ENCODE assay signal across 1 cellular context in genomic region chr9:136791466-136792276, GRCh38.
TF ChIP-seq lines count a peak whose summit lies in the region.

No MANE protein-coding gene starts in this region.

TF ChIP-seq in K562, 482 proteins besides CTCF, POLR2A, EP300 and RAD21 (continued from another document and continues in another):
- TF ChIP-seq MLLT1 (IDR thresholded peaks at IDR 0.05) = peak; percentile 51 to 65; a peak in 2 of 4 replicates
- TF ChIP-seq TBP (optimal IDR thresholded peaks at IDR 0.05; ENCODE audit: low read depth, low read length) = no peak
- no peak for TF ChIP-seq HMGN3 (IDR thresholded peaks at IDR 0.05; ENCODE audit: borderline replicate concordance, extremely low read depth, insufficient read length, low read depth, low read length)
- 0 out of 2 replicates have a peak, but pooled peaks have one; percentile 68 for TF ChIP-seq PHB (CRISPR knock-in tag; IDR thresholded peaks at IDR 0.05)
- TF ChIP-seq TAF9B (IDR thresholded peaks at IDR 0.05; ENCODE audit: partially characterized antibody) = no peak
- TF ChIP-seq NR2C2 (CRISPR knock-in tag; IDR thresholded peaks at IDR 0.05) = peak; percentile 45; the same call in 1 of the 2 replicates
- TF ChIP-seq NR2C2 (tag; IDR thresholded peaks at IDR 0.05) = no peak
- TF ChIP-seq NEUROD1 (IDR thresholded peaks at IDR 0.05; ENCODE audit: borderline replicate concordance, low read depth, low read length, partially characterized antibody) = no peak
- TF ChIP-seq ZNF444 (CRISPR knock-in tag; IDR thresholded peaks at IDR 0.05) = no peak
- no peak for TF ChIP-seq CBFB (CRISPR knock-in tag; IDR thresholded peaks at IDR 0.05)
- no peak for TF ChIP-seq ZNF644 (tag; IDR thresholded peaks at IDR 0.05; ENCODE audit: low read depth)
- TF ChIP-seq, protein P1, sequence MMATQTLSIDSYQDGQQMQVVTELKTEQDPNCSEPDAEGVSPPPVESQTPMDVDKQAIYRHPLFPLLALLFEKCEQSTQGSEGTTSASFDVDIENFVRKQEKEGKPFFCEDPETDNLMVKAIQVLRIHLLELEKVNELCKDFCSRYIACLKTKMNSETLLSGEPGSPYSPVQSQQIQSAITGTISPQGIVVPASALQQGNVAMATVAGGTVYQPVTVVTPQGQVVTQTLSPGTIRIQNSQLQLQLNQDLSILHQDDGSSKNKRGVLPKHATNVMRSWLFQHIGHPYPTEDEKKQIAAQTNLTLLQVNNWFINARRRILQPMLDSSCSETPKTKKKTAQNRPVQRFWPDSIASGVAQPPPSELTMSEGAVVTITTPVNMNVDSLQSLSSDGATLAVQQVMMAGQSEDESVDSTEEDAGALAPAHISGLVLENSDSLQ (IDR thresholded peaks at IDR 0.05) = no peak; the same call in 1 of the 2 replicates
- TF ChIP-seq OTX1 (CRISPR knock-in tag; IDR thresholded peaks at IDR 0.05) = peak; percentile 44; the same call in 1 of the 2 replicates
- peak; percentile 21; the same call in 1 of the 2 replicates for TF ChIP-seq LCOR (CRISPR knock-in tag; IDR thresholded peaks at IDR 0.05)
- peak; percentile 97 for TF ChIP-seq CHD1 (IDR thresholded peaks at IDR 0.05; ENCODE audit: low read length)
- TF ChIP-seq ETS1 (conservative IDR thresholded peaks at IDR 0.05; ENCODE audit: control insufficient read depth, low read depth, low read length) = 0 out of 2 replicates have a peak, but pooled peaks have one; percentile 51
- TF ChIP-seq PHF20 (IDR thresholded peaks at IDR 0.05; ENCODE audit: partially characterized antibody) = no peak
- TF ChIP-seq ZNF511 (CRISPR knock-in tag; IDR thresholded peaks at IDR 0.05) = peak; percentile 87
- no peak for TF ChIP-seq NCOA1 (IDR thresholded peaks at IDR 0.05; ENCODE audit: low read depth)
- peak; percentile 59 for TF ChIP-seq L3MBTL2 (IDR thresholded peaks at IDR 0.05)
- TF ChIP-seq SLC30A9 (CRISPR knock-in tag; IDR thresholded peaks at IDR 0.05) = no peak
- TF ChIP-seq ZSCAN32 (CRISPR knock-in tag; IDR thresholded peaks at IDR 0.05) = no peak
- no peak for TF ChIP-seq DIDO1 (tag; IDR thresholded peaks at IDR 0.05; ENCODE audit: low read depth)
- peak; percentile 69; the same call in 1 of the 2 replicates for TF ChIP-seq ZBTB33 (CRISPR knock-in tag; IDR thresholded peaks at IDR 0.05)
- TF ChIP-seq CHD7 (IDR thresholded peaks at IDR 0.05; ENCODE audit: low read depth, low read length) = no peak
- no peak for TF ChIP-seq PCBP2 (IDR thresholded peaks at IDR 0.05; ENCODE audit: low read depth, low read length, poor library complexity, severe bottlenecking)
- TF ChIP-seq HCFC1 (IDR thresholded peaks at IDR 0.05; ENCODE audit: low read depth, low read length) = 0 out of 2 replicates have a peak, but pooled peaks have one; percentile 8
- TF ChIP-seq YBX1 (IDR thresholded peaks at IDR 0.05) = no peak
- no peak for TF ChIP-seq ARNT (IDR thresholded peaks at IDR 0.05)
- no peak for TF ChIP-seq BRD4 (IDR thresholded peaks at IDR 0.05)
- no peak for TF ChIP-seq CREB1 (IDR thresholded peaks at IDR 0.05)
- peak; percentile 27; the same call in 1 of the 2 replicates for TF ChIP-seq CREB1 (CRISPR knock-in tag; IDR thresholded peaks at IDR 0.05)
- TF ChIP-seq CXXC5 (CRISPR knock-in tag; IDR thresholded peaks at IDR 0.05) = peak; percentile 29; the same call in 1 of the 2 replicates
- TF ChIP-seq ZNF445 (CRISPR knock-in tag; IDR thresholded peaks at IDR 0.05; ENCODE audit: low read depth) = no peak
- no peak for TF ChIP-seq MCM5 (IDR thresholded peaks at IDR 0.05; ENCODE audit: low read depth)
- no peak for TF ChIP-seq NFIC (IDR thresholded peaks at IDR 0.05)
- no peak for TF ChIP-seq ZNF124 (CRISPR knock-in tag; IDR thresholded peaks at IDR 0.05)
- TF ChIP-seq FOXA3 (CRISPR knock-in tag; conservative IDR thresholded peaks at IDR 0.05 in 1 of 2, IDR thresholded peaks at IDR 0.05 in 1 of 2) = peak in 1 of 2 experiments; percentile 73; a peak in 1 of 4 replicates
- no peak for TF ChIP-seq CLOCK (CRISPR knock-in tag; IDR thresholded peaks at IDR 0.05; ENCODE audit: borderline replicate concordance)
- no peak for TF ChIP-seq MAFK (IDR thresholded peaks at IDR 0.05; ENCODE audit: low read length)
- peak; percentile 70 for TF ChIP-seq KLF16 (IDR thresholded peaks at IDR 0.05)
- TF ChIP-seq, protein P2, sequence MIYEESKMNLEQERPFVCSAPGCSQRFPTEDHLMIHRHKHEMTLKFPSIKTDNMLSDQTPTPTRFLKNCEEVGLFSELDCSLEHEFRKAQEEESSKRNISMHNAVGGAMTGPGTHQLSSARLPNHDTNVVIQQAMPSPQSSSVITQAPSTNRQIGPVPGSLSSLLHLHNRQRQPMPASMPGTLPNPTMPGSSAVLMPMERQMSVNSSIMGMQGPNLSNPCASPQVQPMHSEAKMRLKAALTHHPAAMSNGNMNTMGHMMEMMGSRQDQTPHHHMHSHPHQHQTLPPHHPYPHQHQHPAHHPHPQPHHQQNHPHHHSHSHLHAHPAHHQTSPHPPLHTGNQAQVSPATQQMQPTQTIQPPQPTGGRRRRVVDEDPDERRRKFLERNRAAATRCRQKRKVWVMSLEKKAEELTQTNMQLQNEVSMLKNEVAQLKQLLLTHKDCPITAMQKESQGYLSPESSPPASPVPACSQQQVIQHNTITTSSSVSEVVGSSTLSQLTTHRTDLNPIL (CRISPR knock-in tag; IDR thresholded peaks at IDR 0.05) = no peak
